40 cellular contexts compared by ENCODE assay signal in the genomic region with DNA sequence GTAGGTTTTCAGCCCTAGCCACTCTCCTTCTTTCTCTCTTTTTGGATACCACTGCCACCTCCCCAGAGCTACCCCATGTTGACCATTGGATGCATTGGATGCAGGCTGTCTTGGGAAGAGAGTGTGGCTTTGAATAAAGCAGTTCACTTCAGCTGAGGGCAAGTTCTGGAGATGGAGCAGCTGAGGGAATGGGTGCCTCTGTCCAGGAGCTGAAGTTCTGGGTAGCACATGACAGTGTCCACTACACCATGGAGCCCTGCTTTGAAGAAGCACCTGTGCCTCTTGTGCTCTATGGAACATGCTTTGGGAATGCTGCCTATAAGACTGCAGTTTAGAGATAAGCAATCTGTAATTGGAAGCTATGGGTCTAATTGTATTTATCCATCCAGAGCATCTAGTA.
"Had no signal": no experiment of that assay in that cellular context is flagged by ENCODE, and none has a peak within 500 bp of the region (broad histone marks: within the 10 kb centered on the region; RNA-seq: fewer than 3 reads in every experiment).

No MANE protein-coding gene starts in this region.

- ATAC-seq: activated naive CD4-positive, alpha-beta T cell treated with anti-CD3 and anti-CD28 coated beads, Interleukin-2, amount 50 U/mL, for 72 hours; activated naive CD8-positive, alpha-beta T cell treated with anti-CD3 and anti-CD28 coated beads, Interleukin-2, amount 50 U/mL, for 24 hours; activated T-cell treated with anti-CD3 and anti-CD28 coated beads, Interleukin-2, amount 50 U/mL, for 4 hours; activated T-cell treated with anti-CD3 and anti-CD28 coated beads, Interleukin-2, amount 50 U/mL, for 72 hours; activated T-helper 17 cell treated with anti-CD3 and anti-CD28 coated beads, Interleukin-2, amount 50 U/mL, for 72 hours; body of pancreas had no signal

- H3K4me3 Mint-ChIP-seq: activated naive CD4-positive, alpha-beta T cell treated with anti-CD3 and anti-CD28 coated beads for 36 hours; activated naive CD4-positive, alpha-beta T cell treated with anti-CD3 and anti-CD28 coated beads, Interleukin-2, amount 10 ng/mL, durations not matched to agents 7 days and 5 days; activated naive CD4-positive, alpha-beta T cell treated with anti-CD3 and anti-CD28 coated beads, Interleukin-2, amount 50 U/mL, for 24 hours; activated naive CD8-positive, alpha-beta T cell; activated naive CD8-positive, alpha-beta T cell treated with anti-CD3 and anti-CD28 coated beads for 36 hours; activated naive CD8-positive, alpha-beta T cell treated with anti-CD3 and anti-CD28 coated beads, Interleukin-2, amount 10 ng/mL, durations not matched to agents 7 days and 5 days; activated naive CD8-positive, alpha-beta T cell treated with anti-CD3 and anti-CD28 coated beads, Interleukin-2, amount 50 U/mL, for 24 hours; activated T-cell treated with anti-CD3 and anti-CD28 coated beads, Interleukin-2, amount 50 U/mL, for 24 hours; activated T-cell treated with anti-CD3 and anti-CD28 coated beads, Interleukin-2, amount 50 U/mL, for 4 hours; activated T-cell treated with anti-CD3 and anti-CD28 coated beads, Interleukin-2, amount 50 U/mL, for 72 hours; activated T-helper 1 cell treated with anti-CD3 and anti-CD28 coated beads, Interleukin-12 subunit alpha, Interleukin-12 subunit beta, Interleukin-2, Interleukin-4 antibody, amounts not matched to agents 30 ng/mL and 10 ng/mL and 1 ng/mL, durations not matched to agents 14 hours and 24 hours and 36 hours; activated T-helper 17 cell treated with anti-CD3 and anti-CD28 coated beads, Interleukin-2, amount 50 U/mL, for 72 hours; brain; central memory CD8-positive, alpha-beta T cell had no signal

- H3K4me3 ChIP-seq: adrenal gland, ascending aorta, body of pancreas, breast epithelium, cardiac muscle cell had no signal

- H3K36me3 ChIP-seq: adrenal gland, ascending aorta, brain microvascular endothelial cell, breast epithelium, cardiac muscle cell had no signal

- H3K4me1 Mint-ChIP-seq: activated naive CD4-positive, alpha-beta T cell treated with anti-CD3 and anti-CD28 coated beads, Interleukin-2, amount 10 ng/mL, durations not matched to agents 7 days and 5 days; activated naive CD4-positive, alpha-beta T cell treated with anti-CD3 and anti-CD28 coated beads, Interleukin-2, amount 50 U/mL, for 24 hours; activated naive CD8-positive, alpha-beta T cell treated with anti-CD3 and anti-CD28 coated beads for 36 hours; activated naive CD8-positive, alpha-beta T cell treated with anti-CD3 and anti-CD28 coated beads, Interleukin-2, amount 10 ng/mL, durations not matched to agents 7 days and 5 days; activated naive CD8-positive, alpha-beta T cell treated with anti-CD3 and anti-CD28 coated beads, Interleukin-2, amount 50 U/mL, for 24 hours; activated T-helper 17 cell treated with anti-CD3 and anti-CD28 coated beads, Interleukin-2, amount 50 U/mL, for 72 hours; brain; central memory CD8-positive, alpha-beta T cell had no signal

- H3K9me3 Mint-ChIP-seq: activated naive CD4-positive, alpha-beta T cell treated with anti-CD3 and anti-CD28 coated beads, Interleukin-2, amount 50 U/mL, for 24 hours; central memory CD8-positive, alpha-beta T cell had no signal

- DNase-seq: activated effector memory CD4-positive, alpha-beta T cell treated with anti-CD3 and anti-CD28 coated beads, Interleukin-2, amount 50 U/mL, for 16 hours; activated effector memory CD4-positive, alpha-beta T cell treated with Interleukin-2 at 50 U/mL for 16 hours; activated gamma-delta T cell; activated gamma-delta T cell treated with Interleukin-2 at 50 U/mL for 16 hours; activated naive CD4-positive, alpha-beta T cell; activated naive CD4-positive, alpha-beta T cell treated with anti-CD3 and anti-CD28 coated beads for 36 hours; activated naive CD4-positive, alpha-beta T cell treated with anti-CD3 and anti-CD28 coated beads, Interleukin-2, amount 10 ng/mL, durations not matched to agents 7 days and 5 days; activated naive CD4-positive, alpha-beta T cell treated with anti-CD3 and anti-CD28 coated beads, Interleukin-2, amount 50 U/mL, for 16 hours; activated naive CD4-positive, alpha-beta T cell treated with Interleukin-2 at 50 U/mL for 16 hours; activated naive CD8-positive, alpha-beta T cell treated with anti-CD3 and anti-CD28 coated beads for 36 hours; activated naive CD8-positive, alpha-beta T cell treated with anti-CD3 and anti-CD28 coated beads, Interleukin-2, amount 10 ng/mL, durations not matched to agents 7 days and 5 days; activated naive CD8-positive, alpha-beta T cell treated with anti-CD3 and anti-CD28 coated beads, Interleukin-2, amount 50 U/mL, for 24 hours; activated T-cell treated with anti-CD3 and anti-CD28 coated beads, Interleukin-2, amount 50 U/mL, for 24 hours; activated T-cell treated with anti-CD3 and anti-CD28 coated beads, Interleukin-2, amount 50 U/mL, for 4 hours; activated T-cell treated with anti-CD3 and anti-CD28 coated beads, Interleukin-2, amount 50 U/mL, for 48 hours; activated T-cell treated with anti-CD3 and anti-CD28 coated beads, Interleukin-2, amount 50 U/mL, for 72 hours; adrenal gland; amniotic stem cell; amygdala; anterior cingulate cortex; aorta; body of pancreas; brain microvascular endothelial cell; caudate nucleus; central memory CD4-positive, alpha-beta T cell; cerebellar nuclear complex had no signal

- H3K27ac Mint-ChIP-seq: activated naive CD4-positive, alpha-beta T cell treated with anti-CD3 and anti-CD28 coated beads for 36 hours; activated naive CD4-positive, alpha-beta T cell treated with anti-CD3 and anti-CD28 coated beads, Interleukin-2, amount 10 ng/mL, durations not matched to agents 7 days and 5 days; activated naive CD4-positive, alpha-beta T cell treated with anti-CD3 and anti-CD28 coated beads, Interleukin-2, amount 50 U/mL, for 24 hours; activated naive CD4-positive, alpha-beta T cell treated with anti-CD3 and anti-CD28 coated beads, Interleukin-2, amount 50 U/mL, for 72 hours; activated naive CD8-positive, alpha-beta T cell; activated naive CD8-positive, alpha-beta T cell treated with anti-CD3 and anti-CD28 coated beads for 36 hours; activated naive CD8-positive, alpha-beta T cell treated with anti-CD3 and anti-CD28 coated beads, Interleukin-2, amount 10 ng/mL, durations not matched to agents 7 days and 5 days; activated naive CD8-positive, alpha-beta T cell treated with anti-CD3 and anti-CD28 coated beads, Interleukin-2, amount 50 U/mL, for 24 hours; activated T-cell treated with anti-CD3 and anti-CD28 coated beads, Interleukin-2, amount 50 U/mL, for 24 hours; activated T-cell treated with anti-CD3 and anti-CD28 coated beads, Interleukin-2, amount 50 U/mL, for 72 hours; activated T-helper 1 cell treated with anti-CD3 and anti-CD28 coated beads, Interleukin-12 subunit alpha, Interleukin-12 subunit beta, Interleukin-2, Interleukin-4 antibody, amounts not matched to agents 30 ng/mL and 10 ng/mL and 1 ng/mL, durations not matched to agents 14 hours and 24 hours and 36 hours; activated T-helper 17 cell treated with anti-CD3 and anti-CD28 coated beads, Interleukin-2, amount 50 U/mL, for 72 hours; activated T-helper 2 cell treated with anti-CD3 and anti-CD28 coated beads, Interferon-gamma antibody, Interleukin-2, Interleukin-4, amounts not matched to agents 10 μg/mL and 5 μg/mL and 100 μg/mL, durations not matched to agents 14 hours and 24 hours and 36 hours; brain had no signal

- FAIRE-seq: astrocyte, bronchial epithelial cell, colon had no signal

- H3K4me1 ChIP-seq: ascending aorta, body of pancreas, breast epithelium had no signal

- H3K36me3 Mint-ChIP-seq: activated naive CD4-positive, alpha-beta T cell treated with anti-CD3 and anti-CD28 coated beads, Interleukin-2, amount 10 ng/mL, durations not matched to agents 7 days and 5 days; activated naive CD4-positive, alpha-beta T cell treated with anti-CD3 and anti-CD28 coated beads, Interleukin-2, amount 50 U/mL, for 24 hours; activated naive CD8-positive, alpha-beta T cell; activated naive CD8-positive, alpha-beta T cell treated with anti-CD3 and anti-CD28 coated beads for 36 hours; activated naive CD8-positive, alpha-beta T cell treated with anti-CD3 and anti-CD28 coated beads, Interleukin-2, amount 10 ng/mL, durations not matched to agents 7 days and 5 days; brain had no signal

- H3K27me3 Mint-ChIP-seq: activated naive CD4-positive, alpha-beta T cell treated with anti-CD3 and anti-CD28 coated beads, Interleukin-2, amount 10 ng/mL, durations not matched to agents 7 days and 5 days; activated naive CD4-positive, alpha-beta T cell treated with anti-CD3 and anti-CD28 coated beads, Interleukin-2, amount 50 U/mL, for 24 hours; activated naive CD8-positive, alpha-beta T cell; activated naive CD8-positive, alpha-beta T cell treated with anti-CD3 and anti-CD28 coated beads for 36 hours; activated naive CD8-positive, alpha-beta T cell treated with anti-CD3 and anti-CD28 coated beads, Interleukin-2, amount 10 ng/mL, durations not matched to agents 7 days and 5 days; activated naive CD8-positive, alpha-beta T cell treated with anti-CD3 and anti-CD28 coated beads, Interleukin-2, amount 50 U/mL, for 24 hours; activated T-cell treated with anti-CD3 and anti-CD28 coated beads, Interleukin-2, amount 50 U/mL, for 24 hours; activated T-helper 17 cell treated with anti-CD3 and anti-CD28 coated beads, Interleukin-2, amount 50 U/mL, for 72 hours; central memory CD8-positive, alpha-beta T cell had no signal

- H3K9me3 ChIP-seq: adrenal gland, ascending aorta had no signal

- H3K27ac ChIP-seq: adrenal gland, ascending aorta, body of pancreas, brain microvascular endothelial cell, breast epithelium, cardiac muscle cell had no signal

- H3K27me3 ChIP-seq: adrenal gland, ascending aorta, body of pancreas, brain microvascular endothelial cell, breast epithelium, cardiac muscle cell had no signal
